Comparison of ENCODE assay signal across 9 cellular contexts in genomic region chr9:107638922-107639321, GRCh38.
DNase-seq lines count a peak whose midpoint lies in the region; ATAC-seq and TF ChIP-seq lines count a peak whose summit lies in the region.
"Had no signal": no experiment of that assay in that cellular context is flagged by ENCODE, and none has a peak within 500 bp of the region (broad histone marks: within the 10 kb centered on the region; RNA-seq: fewer than 3 reads in every experiment).

No MANE protein-coding gene starts in this region.

- no peak overlapping the region for H2AK5ac ChIP-seq in H9 (ENCODE audit: insufficient read length, low read length)

- peaks cover 35% of the 10 kb centered on the region for H3K27me3 Mint-ChIP-seq in H9 (ENCODE audit: low read depth)
- H3K27me3 Mint-ChIP-seq in CD8-positive, alpha-beta memory T cell: peaks cover 18 to 36% of the 10 kb centered on the region in 2 donors

- H3K4me1 ChIP-seq in H9 (ENCODE audit: insufficient read depth, low read length) (no peaks in the 10 kb centered on the region), PC-3 (ENCODE audit: insufficient read depth, low read length) (no peaks in the 10 kb centered on the region), foreskin keratinocyte (no peaks in the 10 kb centered on the region), gastrocnemius medialis (peaks cover 18 to 19% of the 10 kb centered on the region in 2 donors)
- H3K4me1 ChIP-seq in CD8-positive, alpha-beta memory T cell (ENCODE audit: insufficient read depth, low read length): no peaks in the 10 kb centered on the region

- no peaks in the 10 kb centered on the region for H3K36me3 Mint-ChIP-seq in H9 (ENCODE audit: insufficient read depth in 1 of 3, low read depth in 3 of 3)
- H3K36me3 Mint-ChIP-seq in CD8-positive, alpha-beta memory T cell: peaks cover 0 to 3% (median 0%) of the 10 kb centered on the region in 3 donors

- H3K79me2 ChIP-seq in H9 (ENCODE audit: insufficient read depth, low read length): no peaks in the 10 kb centered on the region
- no peaks in the 10 kb centered on the region for H3K79me2 ChIP-seq in PC-3 (ENCODE audit: low read length)

- H3K9me3 ChIP-seq in H9 (ENCODE audit: control insufficient read depth, low read depth, low read length): no peaks in the 10 kb centered on the region
- no peaks in the 10 kb centered on the region for H3K9me3 ChIP-seq in PC-3 (ENCODE audit: low read length)
- H3K9me3 ChIP-seq in gastrocnemius medialis: no peaks in the 10 kb centered on the region
- no peaks in the 10 kb centered on the region for H3K9me3 ChIP-seq in CD8-positive, alpha-beta memory T cell (ENCODE audit: low read length)

- no peak overlapping the region for H2BK20ac ChIP-seq in H9 (ENCODE audit: low read depth, low read length, poor library complexity, severe bottlenecking)

- H3K27ac ChIP-seq in H9 (ENCODE audit: insufficient read length, low read depth, low read length): no peak overlapping the region
- no peak overlapping the region for H3K27ac ChIP-seq in PC-3 (ENCODE audit: low read length)
- H3K27ac ChIP-seq in foreskin keratinocyte: no peak overlapping the region
- peak overlapping the region; percentile 94 to 97 (median 96) for H3K27ac ChIP-seq in gastrocnemius medialis
- no peak overlapping the region for H3K27ac ChIP-seq in CD8-positive, alpha-beta memory T cell (ENCODE audit: low read depth, low read length)
- H3K27ac ChIP-seq: cardiac muscle cell had no signal

- intact Hi-C loops in PC-3 (cut with micrococcal nuclease) (loop anchor here (5.0 kb wide), 1 partner anchor 98 kb away; no protein-coding TSS in a partner anchor), gastrocnemius medialis (cut with DNase I; ENCODE audit: low total_unique reads) (no loop called here)

- H2AFZ ChIP-seq in H9 (ENCODE audit: low read length) (no peak overlapping the region), PC-3 (ENCODE audit: low read length) (no peak overlapping the region)

- H3K56ac ChIP-seq in H9 (ENCODE audit: insufficient read length, low read depth, low read length): no peak overlapping the region

- no peak overlapping the region for H3K18ac ChIP-seq in H9 (ENCODE audit: insufficient read length, low read depth, low read length)

- BruUV-seq in PC-3 (replicated peaks; lab: Mats Ljungman, UMichigan): no TSS peak

- H3K4me2 ChIP-seq in H9 (ENCODE audit: insufficient read depth, insufficient read length, low read length): no peak overlapping the region
- peak overlapping the region; percentile 88; the same call in 1 of the 2 replicates for H3K4me2 ChIP-seq in PC-3 (ENCODE audit: low read length)

- CTCF ChIA-PET in PC-3 (lab: Charles Lee): no interaction called here
- CTCF ChIA-PET in CD8-positive, alpha-beta memory T cell (lab: Charles Lee): no interaction called here

- H4K91ac ChIP-seq in H9 (ENCODE audit: insufficient read length, low read depth, low read length): no peak overlapping the region

- H4K8ac ChIP-seq in H9 (replicated peaks; ENCODE audit: insufficient read length, low read depth, low read length): no peak overlapping the region

- H3K14ac ChIP-seq in H9 (ENCODE audit: insufficient read depth, low read length): no peak overlapping the region

- peak overlapping the region; percentile 66 to 77; a peak in 2 of 5 replicates for H3K4me3 Mint-ChIP-seq in H9
- peak overlapping the region in 1 of 7 donors; percentile 23 for H3K4me3 Mint-ChIP-seq in CD8-positive, alpha-beta memory T cell

- peak; percentile 57 to 67 for TF ChIP-seq POLR2A in gastrocnemius medialis (IDR thresholded peaks at IDR 0.05)

- no peaks in the 10 kb centered on the region for H3K36me3 ChIP-seq in PC-3 (ENCODE audit: low read depth, low read length)
- H3K36me3 ChIP-seq in gastrocnemius medialis: no peaks in the 10 kb centered on the region
- H3K36me3 ChIP-seq in CD8-positive, alpha-beta memory T cell (ENCODE audit: insufficient read depth, low read length): no peaks in the 10 kb centered on the region
- H3K36me3 ChIP-seq: cardiac muscle cell had no signal

- H3K4me3 ChIP-seq in PC-3 (ENCODE audit: low read length) (no peak overlapping the region), gastrocnemius medialis (peak overlapping the region; percentile 56 to 65 (median 56))
- H3K4me3 ChIP-seq in CD8-positive, alpha-beta memory T cell (ENCODE audit: low read length): no peak overlapping the region

- no peaks in the 10 kb centered on the region for H4K20me1 ChIP-seq in H9 (ENCODE audit: control insufficient read depth, insufficient read depth, insufficient read length)
- H4K20me1 ChIP-seq in PC-3 (ENCODE audit: low read length): no peaks in the 10 kb centered on the region

- no peak overlapping the region for H3K23ac ChIP-seq in H9 (ENCODE audit: insufficient read length, low read depth, low read length)

- TF ChIP-seq CTCF in H9 (conservative IDR thresholded peaks at IDR 0.05) (no peak), PC-3 (conservative IDR thresholded peaks at IDR 0.05; ENCODE audit: low read depth, low read length) (no peak), foreskin keratinocyte (conservative IDR thresholded peaks at IDR 0.05) (no peak), gastrocnemius medialis (IDR thresholded peaks at IDR 0.05 in 4 of 5, conservative IDR thresholded peaks at IDR 0.05 in 1 of 5) (no peak)

- no peaks in the 10 kb centered on the region for H3K9me2 ChIP-seq in PC-3 (replicated peaks; ENCODE audit: low read length)

- POLR2A ChIA-PET in PC-3 (lab: Charles Lee; ENCODE audit: unreplicated experiment): no interaction called here
- POLR2A ChIA-PET in CD8-positive, alpha-beta memory T cell (lab: Charles Lee): no interaction called here

- no peak overlapping the region for H2BK15ac ChIP-seq in H9 (ENCODE audit: low read depth, low read length)

- H2BK120ac ChIP-seq in H9 (ENCODE audit: low read depth, low read length, poor library complexity, severe bottlenecking): no peak overlapping the region

- H3K79me1 ChIP-seq in H9 (ENCODE audit: insufficient read depth, low read depth, low read length, poor library complexity, severe bottlenecking): no peaks in the 10 kb centered on the region

- ATAC-seq in PC-3 (no peak), foreskin keratinocyte (no peak), gastrocnemius medialis (peak; percentile 43 to 52), HG03457 (IDR thresholded peaks at IDR 0.05; ENCODE audit: unreplicated experiment) (no peak), HG02840 (IDR thresholded peaks at IDR 0.05; ENCODE audit: low FRiP score, unreplicated experiment) (no peak)

- H3K27me3 ChIP-seq in H9 (ENCODE audit: insufficient read depth, low read length) (no peaks in the 10 kb centered on the region), PC-3 (ENCODE audit: low read length) (no peaks in the 10 kb centered on the region), foreskin keratinocyte (no peaks in the 10 kb centered on the region), gastrocnemius medialis (no peaks in the 10 kb centered on the region)
- H3K27me3 ChIP-seq in CD8-positive, alpha-beta memory T cell (ENCODE audit: insufficient read depth, low read length, poor library complexity, severe bottlenecking): peaks cover 3% of the 10 kb centered on the region

- in situ Hi-C loops in gastrocnemius medialis (cut with MboI; ENCODE audit: low sequenced_read_pairs in 4 of 4): loop anchor here in 3 of 4 donors (5.0 to 25.0 kb wide), 5 partner anchors 93 to 423 kb away; partner anchors contain the start of gene KLF4 (in 1 of the 3)

- no peaks in the 10 kb centered on the region for H3K9me3 Mint-ChIP-seq in H9
- H3K9me3 Mint-ChIP-seq in CD8-positive, alpha-beta memory T cell: peaks cover 3 to 12% (median 4%) of the 10 kb centered on the region in 5 donors

- H3F3A ChIP-seq in PC-3 (ENCODE audit: low read length, unreplicated experiment): no peaks in the 10 kb centered on the region

- no peak overlapping the region for H4K5ac ChIP-seq in H9 (ENCODE audit: insufficient read length, low read depth, low read length)

- peaks cover 10% of the 10 kb centered on the region for H3K23me2 ChIP-seq in H9 (ENCODE audit: insufficient read length, low read depth, low read length, poor library complexity, severe bottlenecking)

- WGBS in H9 (ENCODE audit: extremely low coverage, insufficient read length, low lambda C conversion rate): no CpG with 5 or more reads among the region's 4 CpGs

- no peak overlapping the region for H2BK12ac ChIP-seq in H9 (ENCODE audit: insufficient read length, low read depth, low read length)

- no peak overlapping the region for H2BK5ac ChIP-seq in H9 (ENCODE audit: insufficient read length, low read length)

- H3K9ac ChIP-seq in H9 (ENCODE audit: extremely low read depth, insufficient read length, low read length) (no peak overlapping the region), PC-3 (ENCODE audit: low read length) (no peak overlapping the region)

- H3K4ac ChIP-seq in H9 (ENCODE audit: low read depth, low read length): no peak overlapping the region

- DNase-seq in H9 (no peak), PC-3 (no peak), foreskin keratinocyte (peak; percentile 7 to 15), gastrocnemius medialis (peak; percentile 49 to 75), kidney glomerular epithelial cell (lab: John Stamatoyannopoulos, UW) (no peak)
- no peak for DNase-seq in CD8-positive, alpha-beta memory T cell

- no peak overlapping the region for H3K27ac Mint-ChIP-seq in H9
- H3K27ac Mint-ChIP-seq in CD8-positive, alpha-beta memory T cell: no peak overlapping the region

- no peak overlapping the region for H3T11ph ChIP-seq in H9 (ENCODE audit: low read length)

- peaks cover 12 to 26% of the 10 kb centered on the region in 2 experiments for H3K4me1 Mint-ChIP-seq in H9
- H3K4me1 Mint-ChIP-seq in CD8-positive, alpha-beta memory T cell: peaks cover 5 to 12% (median 10%) of the 10 kb centered on the region in 3 donors

Comparison
In these comparisons a context has a peak if more than half of its experiments do, and no peak if none do; other contexts are left out.
1. DNase-seq: peak in foreskin keratinocyte (2 of 2) and gastrocnemius medialis (2 of 2); none in H9 (single experiment), PC-3 (single experiment), CD8-positive, alpha-beta memory T cell (0 of 5) and kidney glomerular epithelial cell (single experiment).
2. H3K27ac ChIP-seq: peak in gastrocnemius medialis (4 of 4); none in H9 (single experiment), PC-3 (single experiment), foreskin keratinocyte (single experiment) and CD8-positive, alpha-beta memory T cell (single experiment).
3. ATAC-seq: peak in gastrocnemius medialis (2 of 2); none in PC-3 (single experiment), foreskin keratinocyte (single experiment), HG03457 (single experiment) and HG02840 (single experiment).
4. H3K4me3 ChIP-seq: peak in gastrocnemius medialis (4 of 4); none in PC-3 (single experiment) and CD8-positive, alpha-beta memory T cell (single experiment).